17 cellular contexts compared by ENCODE assay signal in the genomic region with DNA sequence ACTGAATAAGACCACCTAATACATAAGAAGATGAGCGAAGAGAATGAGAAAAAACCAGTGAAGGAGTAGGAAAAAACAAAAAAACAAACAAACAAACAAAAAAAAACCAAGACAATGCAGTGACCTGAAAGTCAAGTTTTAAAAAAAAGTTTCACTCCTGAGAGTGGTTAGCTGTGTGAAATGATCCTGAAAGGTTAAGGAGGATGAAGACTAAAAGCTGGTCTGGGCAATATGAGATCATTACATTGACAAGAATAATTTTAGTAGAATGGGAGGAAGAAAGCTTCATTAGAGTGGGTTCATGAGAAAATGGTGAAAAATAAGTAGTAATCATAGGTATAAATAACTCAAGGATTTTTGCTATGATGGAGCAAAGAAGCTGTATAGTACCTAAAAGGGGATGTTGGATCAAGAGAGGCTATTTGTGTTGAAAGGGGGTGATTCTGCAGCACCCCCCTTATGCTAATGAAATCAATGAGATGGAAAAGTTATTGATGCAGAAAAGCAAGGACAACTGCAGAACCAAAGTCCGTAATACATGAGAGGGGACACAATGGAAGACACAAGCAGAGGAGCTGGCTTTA.
DNase-seq lines count a peak whose midpoint lies in the region; ATAC-seq and TF ChIP-seq lines count a peak whose summit lies in the region.
"Had no signal": no experiment of that assay in that cellular context is flagged by ENCODE, and none has a peak within 500 bp of the region (broad histone marks: within the 10 kb centered on the region; RNA-seq: fewer than 3 reads in every experiment).

No MANE protein-coding gene starts in this region.

- H3K9me3 Mint-ChIP-seq in nephron: no peaks in the 10 kb centered on the region
- peaks cover 5% of the 10 kb centered on the region for H3K9me3 Mint-ChIP-seq in activated T-helper 2 cell treated with anti-CD3 and anti-CD28 coated beads, Interferon-gamma antibody, Interleukin-2, Interleukin-4, amounts not matched to agents 10 μg/mL and 5 μg/mL and 100 μg/mL, durations not matched to agents 14 hours and 24 hours and 36 hours

- intact Hi-C loops in ascending aorta (cut with DNase I): no loop called here
- intact Hi-C loops in activated T-helper 2 cell treated with anti-CD3 and anti-CD28 coated beads, Interferon-gamma antibody, Interleukin-2, Interleukin-4, amounts not matched to agents 10 μg/mL and 5 μg/mL and 100 μg/mL, durations not matched to agents 14 hours and 24 hours and 36 hours (cut with micrococcal nuclease): no loop called here

- H3K27me3 ChIP-seq in ascending aorta: no peaks in the 10 kb centered on the region
- H3K27me3 ChIP-seq: BLaER1 treated with 17β-estradiol and CSF1 and Interleukin-3, amounts not matched to agents 10 nM and 100 nM; breast epithelium; right lobe of liver had no signal

- no peaks in the 10 kb centered on the region for H3K36me3 ChIP-seq in ascending aorta
- H3K36me3 ChIP-seq: right lobe of liver had no signal

- no peak overlapping the region for H3K4me3 Mint-ChIP-seq in nephron
- H3K4me3 Mint-ChIP-seq in activated T-helper 2 cell treated with anti-CD3 and anti-CD28 coated beads, Interferon-gamma antibody, Interleukin-2, Interleukin-4, amounts not matched to agents 10 μg/mL and 5 μg/mL and 100 μg/mL, durations not matched to agents 14 hours and 24 hours and 36 hours (ENCODE audit: low read depth): no peak overlapping the region

- H3K9me3 ChIP-seq in ascending aorta: no peaks in the 10 kb centered on the region
- H3K9me3 ChIP-seq: breast epithelium, right lobe of liver had no signal

- H3K27ac Mint-ChIP-seq in nephron: peak overlapping the region in 2 of 3 experiments; percentile 2 to 18
- no peak overlapping the region for H3K27ac Mint-ChIP-seq in activated T-helper 2 cell treated with anti-CD3 and anti-CD28 coated beads, Interferon-gamma antibody, Interleukin-2, Interleukin-4, amounts not matched to agents 10 μg/mL and 5 μg/mL and 100 μg/mL, durations not matched to agents 14 hours and 24 hours and 36 hours

- no peak overlapping the region for H3K27ac ChIP-seq in ascending aorta
- H3K27ac ChIP-seq: BLaER1 treated with 17β-estradiol and CSF1 and Interleukin-3, amounts not matched to agents 10 nM and 100 nM; breast epithelium; right lobe of liver had no signal

- DNase-seq in ascending aorta (ENCODE audit: low spot score in 2 of 2): no peak
- DNase-seq in activated T-helper 2 cell treated with anti-CD3 and anti-CD28 coated beads, Interferon-gamma antibody, Interleukin-2, Interleukin-4, amounts not matched to agents 10 μg/mL and 5 μg/mL and 100 μg/mL, durations not matched to agents 14 hours and 24 hours and 36 hours (ENCODE audit: low spot score): no peak
- no peak for DNase-seq in SKM-1 treated with dmso at 0.1 percent for 144 hours (lab: John Stamatoyannopoulos, UW; ENCODE audit: unreplicated experiment)
- DNase-seq: DND-41; H7; head of caudate nucleus; mesenchymal stem cell; NCI-H1417 treated with DMSO at 0.1 percent for 48 hours; right lobe of liver; stimulated activated CD4-positive, alpha-beta T cell treated with anti-CD3 and anti-CD28 coated beads, Interleukin-2, amount 100 ng/mL, for 24 hours had no signal

- H3K4me1 ChIP-seq in ascending aorta: peaks cover 0 to 10% of the 10 kb centered on the region in 2 donors
- H3K4me1 ChIP-seq: breast epithelium, right lobe of liver had no signal

- H3K36me3 Mint-ChIP-seq in nephron (ENCODE audit: low read depth): peaks cover 46% of the 10 kb centered on the region
- peaks cover 45% of the 10 kb centered on the region for H3K36me3 Mint-ChIP-seq in activated T-helper 2 cell treated with anti-CD3 and anti-CD28 coated beads, Interferon-gamma antibody, Interleukin-2, Interleukin-4, amounts not matched to agents 10 μg/mL and 5 μg/mL and 100 μg/mL, durations not matched to agents 14 hours and 24 hours and 36 hours (ENCODE audit: low read depth)

- H3K4me3 ChIP-seq in ascending aorta: no peak overlapping the region
- H3K4me3 ChIP-seq: BLaER1 treated with 17β-estradiol and CSF1 and Interleukin-3, amounts not matched to agents 10 nM and 100 nM; breast epithelium; right lobe of liver had no signal

- peak; percentile 78 for ATAC-seq in GM18868 (IDR thresholded peaks at IDR 0.05; ENCODE audit: unreplicated experiment)
- ATAC-seq in GM21390 (IDR thresholded peaks at IDR 0.05; ENCODE audit: unreplicated experiment): peak; percentile 91
- ATAC-seq in HG03175 (IDR thresholded peaks at IDR 0.05; ENCODE audit: unreplicated experiment): peak; percentile 47
- ATAC-seq: activated naive CD4-positive, alpha-beta T cell treated with anti-CD3 and anti-CD28 coated beads, Interleukin-2, amount 50 U/mL, for 72 hours; right lobe of liver had no signal

- no peaks in the 10 kb centered on the region for H3K27me3 Mint-ChIP-seq in nephron (ENCODE audit: low read depth)
- H3K27me3 Mint-ChIP-seq in activated T-helper 2 cell treated with anti-CD3 and anti-CD28 coated beads, Interferon-gamma antibody, Interleukin-2, Interleukin-4, amounts not matched to agents 10 μg/mL and 5 μg/mL and 100 μg/mL, durations not matched to agents 14 hours and 24 hours and 36 hours (ENCODE audit: low read depth): no peaks in the 10 kb centered on the region

- H3K4me1 Mint-ChIP-seq in nephron: no peaks in the 10 kb centered on the region
- peaks cover 7% of the 10 kb centered on the region for H3K4me1 Mint-ChIP-seq in activated T-helper 2 cell treated with anti-CD3 and anti-CD28 coated beads, Interferon-gamma antibody, Interleukin-2, Interleukin-4, amounts not matched to agents 10 μg/mL and 5 μg/mL and 100 μg/mL, durations not matched to agents 14 hours and 24 hours and 36 hours (ENCODE audit: low read depth)

- TF ChIP-seq CTCF in nephron (IDR thresholded peaks at IDR 0.05; ENCODE audit: unreplicated experiment in 3 of 3): no peak
- no peak for TF ChIP-seq CTCF in ascending aorta (IDR thresholded peaks at IDR 0.05)
